24 cellular contexts compared by ENCODE assay signal in genomic region chr10:111551001-111551400, GRCh38.
"Had no signal": no experiment of that assay in that cellular context is flagged by ENCODE, and none has a peak within 500 bp of the region (broad histone marks: within the 10 kb centered on the region; RNA-seq: fewer than 3 reads in every experiment).

No MANE protein-coding gene starts in this region.

- H3K4me1 ChIP-seq: colonic mucosa, gastrocnemius medialis, left lung, right atrium auricular region, uterus had no signal

- H3K27me3 Mint-ChIP-seq: activated CD4-positive, alpha-beta T cell treated with anti-CD3 and anti-CD28 coated beads, Interleukin-2, amount 10 ng/mL, durations not matched to agents 24 days and 14 days; activated CD8-positive, alpha-beta T cell treated with anti-CD3 and anti-CD28 coated beads for 36 hours; activated naive CD4-positive, alpha-beta T cell treated with anti-CD3 and anti-CD28 coated beads, Interleukin-2, amount 10 ng/mL, durations not matched to agents 7 days and 5 days; activated naive CD8-positive, alpha-beta T cell treated with anti-CD3 and anti-CD28 coated beads, Interleukin-2, amount 50 U/mL, for 24 hours; progenitor cell of endocrine pancreas had no signal

- DNase-seq: activated CD4-positive, alpha-beta T cell treated with anti-CD3 and anti-CD28 coated beads, Interleukin-2, amount 10 ng/mL, durations not matched to agents 24 days and 14 days; activated CD8-positive, alpha-beta memory T cell treated with anti-CD3 and anti-CD28 coated beads, Interleukin-2, amount 50 U/mL, for 4 hours; activated CD8-positive, alpha-beta T cell treated with anti-CD3 and anti-CD28 coated beads for 36 hours; activated naive CD4-positive, alpha-beta T cell treated with anti-CD3 and anti-CD28 coated beads, Interleukin-2, amount 10 ng/mL, durations not matched to agents 7 days and 5 days; activated naive CD8-positive, alpha-beta T cell treated with anti-CD3 and anti-CD28 coated beads, Interleukin-2, amount 50 U/mL, for 24 hours; activated T-cell treated with anti-CD3 and anti-CD28 coated beads, Interleukin-2, amount 50 U/mL, for 4 hours; anterior cingulate cortex; brain microvascular endothelial cell; central memory CD4-positive, alpha-beta T cell; colonic mucosa; endodermal cell; gastrocnemius medialis; head of caudate nucleus; left lung; naive B cell; stimulated activated naive CD8-positive, alpha-beta T cell treated with anti-CD3 and anti-CD28 coated beads, Interleukin-15, Interleukin-2, amounts not matched to agents 100 U/mL and 50 U/mL, for 24 hours; uterus had no signal

- H3K27ac Mint-ChIP-seq: activated CD4-positive, alpha-beta T cell treated with anti-CD3 and anti-CD28 coated beads, Interleukin-2, amount 10 ng/mL, durations not matched to agents 24 days and 14 days; activated CD8-positive, alpha-beta T cell treated with anti-CD3 and anti-CD28 coated beads for 36 hours; activated naive CD4-positive, alpha-beta T cell treated with anti-CD3 and anti-CD28 coated beads, Interleukin-2, amount 10 ng/mL, durations not matched to agents 7 days and 5 days; activated naive CD8-positive, alpha-beta T cell treated with anti-CD3 and anti-CD28 coated beads, Interleukin-2, amount 50 U/mL, for 24 hours; endodermal cell; naive B cell; progenitor cell of endocrine pancreas; T-helper 2 cell treated with Interferon-gamma antibody and Interleukin-4, amounts not matched to agents 5 μg/mL and 100 μg/mL, for 36 hours had no signal

- H3K36me3 ChIP-seq: brain microvascular endothelial cell, colonic mucosa, gastrocnemius medialis, left lung, right atrium auricular region, tibial nerve, uterus had no signal

- H3K4me3 ChIP-seq: colonic mucosa, gastrocnemius medialis, left lung, right atrium auricular region, skin epidermis, tibial nerve, uterus had no signal

- H3K4me3 Mint-ChIP-seq: activated CD4-positive, alpha-beta T cell treated with anti-CD3 and anti-CD28 coated beads, Interleukin-2, amount 10 ng/mL, durations not matched to agents 24 days and 14 days; activated CD8-positive, alpha-beta T cell treated with anti-CD3 and anti-CD28 coated beads for 36 hours; activated naive CD4-positive, alpha-beta T cell treated with anti-CD3 and anti-CD28 coated beads, Interleukin-2, amount 10 ng/mL, durations not matched to agents 7 days and 5 days; activated naive CD8-positive, alpha-beta T cell treated with anti-CD3 and anti-CD28 coated beads, Interleukin-2, amount 50 U/mL, for 24 hours; activated T-cell treated with anti-CD3 and anti-CD28 coated beads, Interleukin-2, amount 50 U/mL, for 4 hours; endodermal cell; naive B cell; neural crest cell; T-helper 2 cell treated with Interferon-gamma antibody and Interleukin-4, amounts not matched to agents 5 μg/mL and 100 μg/mL, for 36 hours had no signal

- H3K9me3 ChIP-seq: colonic mucosa, gastrocnemius medialis, left lung, right atrium auricular region, tibial nerve, uterus had no signal

- H3K4me1 Mint-ChIP-seq: activated CD4-positive, alpha-beta T cell treated with anti-CD3 and anti-CD28 coated beads, Interleukin-2, amount 10 ng/mL, durations not matched to agents 24 days and 14 days; activated naive CD4-positive, alpha-beta T cell treated with anti-CD3 and anti-CD28 coated beads, Interleukin-2, amount 10 ng/mL, durations not matched to agents 7 days and 5 days; activated naive CD8-positive, alpha-beta T cell treated with anti-CD3 and anti-CD28 coated beads, Interleukin-2, amount 50 U/mL, for 24 hours; endodermal cell; naive B cell; neural crest cell had no signal

- H3K9me3 Mint-ChIP-seq: activated CD4-positive, alpha-beta T cell treated with anti-CD3 and anti-CD28 coated beads, Interleukin-2, amount 10 ng/mL, durations not matched to agents 24 days and 14 days; activated CD8-positive, alpha-beta T cell treated with anti-CD3 and anti-CD28 coated beads for 36 hours; activated naive CD4-positive, alpha-beta T cell treated with anti-CD3 and anti-CD28 coated beads, Interleukin-2, amount 10 ng/mL, durations not matched to agents 7 days and 5 days; activated naive CD8-positive, alpha-beta T cell treated with anti-CD3 and anti-CD28 coated beads, Interleukin-2, amount 50 U/mL, for 24 hours; activated T-cell treated with anti-CD3 and anti-CD28 coated beads, Interleukin-2, amount 50 U/mL, for 4 hours; endodermal cell; neural crest cell; T-helper 2 cell treated with Interferon-gamma antibody and Interleukin-4, amounts not matched to agents 5 μg/mL and 100 μg/mL, for 36 hours had no signal

- H3K27me3 ChIP-seq: brain microvascular endothelial cell, colonic mucosa, gastrocnemius medialis, left lung, right atrium auricular region, tibial nerve, uterus had no signal

- H3K36me3 Mint-ChIP-seq: activated naive CD4-positive, alpha-beta T cell treated with anti-CD3 and anti-CD28 coated beads, Interleukin-2, amount 10 ng/mL, durations not matched to agents 7 days and 5 days; naive B cell had no signal

- H3K27ac ChIP-seq: brain microvascular endothelial cell, colonic mucosa, epithelial cell of prostate, gastrocnemius medialis, left lung, right atrium auricular region, skin epidermis, tibial nerve, uterus had no signal
